22 cellular contexts compared by ENCODE assay signal in genomic region chr6:45448417-45449389, GRCh38.
A peak's percentile ranks its signal among the peaks of the same experiment; 100 is the strongest.
DNase-seq lines count a peak whose midpoint lies in the region; ATAC-seq, FAIRE-seq and TF ChIP-seq lines count a peak whose summit lies in the region.
"Had no signal": no experiment of that assay in that cellular context is flagged by ENCODE, and none has a peak within 500 bp of the region (broad histone marks: within the 10 kb centered on the region; RNA-seq: fewer than 3 reads in every experiment).

No MANE protein-coding gene starts in this region.

- H3K27ac Mint-ChIP-seq in CD4-positive, alpha-beta memory T cell = peak overlapping the region; percentile 41 to 88 (median 79)
- H3K27ac Mint-ChIP-seq in astrocyte (ENCODE audit: unreplicated experiment) = peak overlapping the region; percentile 73
- H3K27ac Mint-ChIP-seq: activated B cell treated with CpG ODN at 0.5 μM for 24 hours had no signal

- H3K27ac ChIP-seq in CD4-positive, alpha-beta memory T cell (ENCODE audit: low read depth, low read length) = no peak overlapping the region
- peak overlapping the region; percentile 43 for H3K27ac ChIP-seq in GM23248
- H3K27ac ChIP-seq in astrocyte (ENCODE audit: low read depth, low read length) = no peak overlapping the region
- H3K27ac ChIP-seq in neutrophil = peak overlapping the region; percentile 93
- H3K27ac ChIP-seq in kidney (ENCODE audit: low read depth in 2 of 2, low read length in 2 of 2) = no peak overlapping the region
- H3K27ac ChIP-seq: body of pancreas had no signal

- POLR2A ChIA-PET in CD4-positive, alpha-beta memory T cell (lab: Charles Lee; ENCODE audit: partially characterized antibody) = interaction anchor here (1.3 to 1.5 kb wide), 3 partner anchors 11 to 28 kb away, joined by 3 to 7 read pairs (median 5); no protein-coding TSS in a partner anchor

- no peak for TF ChIP-seq CTCF in astrocyte (IDR thresholded peaks at IDR 0.05; ENCODE audit: insufficient read depth, low read depth, low read length)
- no peak for TF ChIP-seq CTCF in neutrophil (IDR thresholded peaks at IDR 0.05)
- TF ChIP-seq CTCF in kidney (IDR thresholded peaks at IDR 0.05; ENCODE audit: borderline replicate concordance, extremely low read depth, insufficient read depth) = no peak

- intact Hi-C loops in CD4-positive, alpha-beta memory T cell (cut with micrococcal nuclease) = no loop called here
- intact Hi-C loops in kidney (cut with DNase I) = no loop called here

- H3K79me2 ChIP-seq in GM23248 (ENCODE audit: insufficient read depth) = peaks cover 53% of the 10 kb centered on the region
- peaks cover 52% of the 10 kb centered on the region for H3K79me2 ChIP-seq in astrocyte (ENCODE audit: insufficient read depth, low read length)

- peaks cover 37% of the 10 kb centered on the region for H3F3A ChIP-seq in GM23248 (ENCODE audit: insufficient read depth)

- no peaks in the 10 kb centered on the region for H4K20me1 ChIP-seq in GM23248 (ENCODE audit: insufficient read depth)
- H4K20me1 ChIP-seq in astrocyte (ENCODE audit: insufficient read depth, low read length) = no peaks in the 10 kb centered on the region

- H3K9me3 Mint-ChIP-seq in CD4-positive, alpha-beta memory T cell = no peaks in the 10 kb centered on the region
- H3K9me3 Mint-ChIP-seq in astrocyte (ENCODE audit: unreplicated experiment) = no peaks in the 10 kb centered on the region
- H3K9me3 Mint-ChIP-seq: activated B cell treated with CpG ODN at 0.5 μM for 24 hours, neural crest cell had no signal

- no peak for ATAC-seq in GM19397 (IDR thresholded peaks at IDR 0.05; ENCODE audit: unreplicated experiment)
- ATAC-seq: body of pancreas, right cardiac atrium had no signal

- no peaks in the 10 kb centered on the region for H3K27me3 ChIP-seq in CD4-positive, alpha-beta memory T cell (ENCODE audit: insufficient read depth, low read length)
- H3K27me3 ChIP-seq in GM23248 (replicated peaks; ENCODE audit: insufficient read depth) (no peaks in the 10 kb centered on the region), astrocyte (ENCODE audit: insufficient read depth, low read length) (no peaks in the 10 kb centered on the region), neutrophil (no peaks in the 10 kb centered on the region)
- H3K27me3 ChIP-seq: body of pancreas had no signal

- FAIRE-seq in astrocyte (lab: Jason Lieb, UNC) (peak; percentile 63), kidney (lab: Jason Lieb, UNC) (no peak)
- FAIRE-seq: G401.6, HTR-8/SVneo had no signal

- no peaks in the 10 kb centered on the region for H3K27me3 Mint-ChIP-seq in CD4-positive, alpha-beta memory T cell
- H3K27me3 Mint-ChIP-seq in astrocyte (ENCODE audit: low read depth, unreplicated experiment) = no peaks in the 10 kb centered on the region

- peaks cover 65 to 98% (median 78%) of the 10 kb centered on the region in 4 donors for H3K4me1 Mint-ChIP-seq in CD4-positive, alpha-beta memory T cell
- peaks cover 76% of the 10 kb centered on the region for H3K4me1 Mint-ChIP-seq in astrocyte (ENCODE audit: low read depth, unreplicated experiment)
- H3K4me1 Mint-ChIP-seq: activated B cell treated with CpG ODN at 0.5 μM for 24 hours had no signal

- no peaks in the 10 kb centered on the region for H3K36me3 ChIP-seq in CD4-positive, alpha-beta memory T cell (ENCODE audit: insufficient read depth, low read length)
- no peaks in the 10 kb centered on the region; the same call in 1 of the 2 replicates for H3K36me3 ChIP-seq in GM23248 (ENCODE audit: low read depth)
- H3K36me3 ChIP-seq in astrocyte (ENCODE audit: insufficient read depth, low read length) = peaks cover 15% of the 10 kb centered on the region
- H3K36me3 ChIP-seq in neutrophil = no peaks in the 10 kb centered on the region
- H3K36me3 ChIP-seq in kidney (ENCODE audit: control insufficient read depth in 1 of 2, insufficient read depth in 2 of 2, low read length in 2 of 2) = no peaks in the 10 kb centered on the region

- DNase-seq in CD4-positive, alpha-beta memory T cell = no peak
- DNase-seq in GM23248 (peak; percentile 62), astrocyte (ENCODE audit: low read depth) (peak; percentile 72), kidney (no peak), mucosa of gallbladder (ENCODE audit: low spot score) (no peak)
- no peak for DNase-seq in stimulated activated CD4-positive, alpha-beta T cell treated with anti-CD3 and anti-CD28 coated beads, Interleukin-12 subunit alpha, Interleukin-12 subunit beta, amount 100 ng/mL, for 4 hours
- DNase-seq: activated B cell treated with CpG ODN at 0.5 μM for 24 hours; activated effector memory CD4-positive, alpha-beta T cell treated with Interleukin-2 at 50 U/mL for 16 hours; body of pancreas; Caco-2; NCI-H1092; NCI-H226; OCI-M1; right cardiac atrium; SK-N-SH; stimulated activated CD4-positive, alpha-beta T cell treated with anti-CD3 and anti-CD28 coated beads, Interleukin-4, amount 100 ng/mL, for 24 hours had no signal

- peaks cover 27 to 49% of the 10 kb centered on the region in 2 donors for H3K36me3 Mint-ChIP-seq in CD4-positive, alpha-beta memory T cell
- peaks cover 16% of the 10 kb centered on the region for H3K36me3 Mint-ChIP-seq in astrocyte (ENCODE audit: low read depth, unreplicated experiment)

- no peaks in the 10 kb centered on the region for H3K9me3 ChIP-seq in CD4-positive, alpha-beta memory T cell (ENCODE audit: control insufficient read depth in 1 of 2, low read length in 2 of 2)
- no peaks in the 10 kb centered on the region for H3K9me3 ChIP-seq in GM23248 (ENCODE audit: low read depth)
- H3K9me3 ChIP-seq in astrocyte (ENCODE audit: insufficient read depth, low read depth, low read length) = no peaks in the 10 kb centered on the region
- no peaks in the 10 kb centered on the region for H3K9me3 ChIP-seq in neutrophil
- H3K9me3 ChIP-seq in kidney (ENCODE audit: control insufficient read depth in 1 of 2, low read length in 2 of 2) = no peaks in the 10 kb centered on the region
- H3K9me3 ChIP-seq: body of pancreas, Caco-2, SK-N-SH had no signal

- peak overlapping the region in 7 of 8 donors; percentile 19 to 82 (median 57) for H3K4me3 Mint-ChIP-seq in CD4-positive, alpha-beta memory T cell
- H3K4me3 Mint-ChIP-seq in astrocyte (ENCODE audit: unreplicated experiment) = no peak overlapping the region
- H3K4me3 Mint-ChIP-seq: activated B cell treated with CpG ODN at 0.5 μM for 24 hours, neural crest cell had no signal

- H3K4me3 ChIP-seq in CD4-positive, alpha-beta memory T cell (ENCODE audit: low read length in 2 of 2) = no peak overlapping the region
- H3K4me3 ChIP-seq in GM23248 (no peak overlapping the region), astrocyte (ENCODE audit: insufficient read depth, low read depth, low read length) (no peak overlapping the region), neutrophil (ENCODE audit: low read depth in 1 of 2, low read length in 1 of 2) (no peak overlapping the region), kidney (ENCODE audit: low read length in 2 of 2) (no peak overlapping the region)
- H3K4me3 ChIP-seq: body of pancreas, lung had no signal

- H3K9me2 ChIP-seq in GM23248 (ENCODE audit: insufficient read depth) = no peaks in the 10 kb centered on the region
- H3K9me2 ChIP-seq: SK-N-SH had no signal

- H2AFZ ChIP-seq in GM23248 = no peak overlapping the region
- H2AFZ ChIP-seq in astrocyte (ENCODE audit: low read depth, low read length) = no peak overlapping the region

- H3K9ac ChIP-seq in GM23248 (no peak overlapping the region), astrocyte (ENCODE audit: low read length) (no peak overlapping the region), kidney (ENCODE audit: low read length in 2 of 2) (no peak overlapping the region)
- H3K9ac ChIP-seq: SK-N-SH had no signal

- H3K4me1 ChIP-seq in CD4-positive, alpha-beta memory T cell (ENCODE audit: insufficient read depth, low read length) = peaks cover 72% of the 10 kb centered on the region
- H3K4me1 ChIP-seq in GM23248 (ENCODE audit: insufficient read depth) (peaks cover 49% of the 10 kb centered on the region), astrocyte (ENCODE audit: insufficient read depth, low read length) (peaks cover 35% of the 10 kb centered on the region), neutrophil (ENCODE audit: control insufficient read depth in 1 of 2, insufficient read depth in 1 of 2, low read depth in 1 of 2, low read length in 1 of 2) (peaks cover 53 to 59% of the 10 kb centered on the region in 2 experiments), kidney (ENCODE audit: control insufficient read depth in 1 of 2, insufficient read depth in 1 of 2, low read depth in 1 of 2, low read length in 2 of 2) (peaks cover 0 to 5% of the 10 kb centered on the region in 2 donors)

- 94 to 95% methylated on average over 8 of the region's 8 CpGs for WGBS in GM23248 (ENCODE audit: low coverage in 1 of 2, low lambda C conversion rate in 2 of 2, missing lambda C conversion rate in 2 of 2), 2 experiments

- H3K4me2 ChIP-seq in GM23248 (ENCODE audit: unreplicated experiment) (peak overlapping the region; percentile 4), astrocyte (ENCODE audit: low read length) (no peak overlapping the region)
- H3K4me2 ChIP-seq: SK-N-SH had no signal

- CTCF ChIA-PET in CD4-positive, alpha-beta memory T cell (lab: Charles Lee; ENCODE audit: partially characterized antibody) = interaction anchor here (2.7 kb wide), 1 partner anchor 266 kb away, joined by 9 read pairs; no protein-coding TSS in a partner anchor

- in situ Hi-C loops in GM23248 (cut with MboI) = loop anchor here (25.0 kb wide), 1 partner anchor 264 kb away; no protein-coding TSS in a partner anchor

Comparison
In these comparisons a context has a peak if more than half of its experiments do, and no peak if none do; other contexts are left out.
1. DNase-seq: peak in GM23248 (single experiment) and astrocyte (single experiment); none in CD4-positive, alpha-beta memory T cell (0 of 5), kidney (single experiment), stimulated activated CD4-positive, alpha-beta T cell treated with anti-CD3 and anti-CD28 coated beads, Interleukin-12 subunit alpha, Interleukin-12 subunit beta, amount 100 ng/mL, for 4 hours (single experiment) and mucosa of gallbladder (single experiment).
2. H3K27ac ChIP-seq: peak in GM23248 (single experiment) and neutrophil (single experiment); none in CD4-positive, alpha-beta memory T cell (single experiment), astrocyte (single experiment) and kidney (0 of 2).